ENCODE assay signal across 21 cellular contexts in the genomic region with DNA sequence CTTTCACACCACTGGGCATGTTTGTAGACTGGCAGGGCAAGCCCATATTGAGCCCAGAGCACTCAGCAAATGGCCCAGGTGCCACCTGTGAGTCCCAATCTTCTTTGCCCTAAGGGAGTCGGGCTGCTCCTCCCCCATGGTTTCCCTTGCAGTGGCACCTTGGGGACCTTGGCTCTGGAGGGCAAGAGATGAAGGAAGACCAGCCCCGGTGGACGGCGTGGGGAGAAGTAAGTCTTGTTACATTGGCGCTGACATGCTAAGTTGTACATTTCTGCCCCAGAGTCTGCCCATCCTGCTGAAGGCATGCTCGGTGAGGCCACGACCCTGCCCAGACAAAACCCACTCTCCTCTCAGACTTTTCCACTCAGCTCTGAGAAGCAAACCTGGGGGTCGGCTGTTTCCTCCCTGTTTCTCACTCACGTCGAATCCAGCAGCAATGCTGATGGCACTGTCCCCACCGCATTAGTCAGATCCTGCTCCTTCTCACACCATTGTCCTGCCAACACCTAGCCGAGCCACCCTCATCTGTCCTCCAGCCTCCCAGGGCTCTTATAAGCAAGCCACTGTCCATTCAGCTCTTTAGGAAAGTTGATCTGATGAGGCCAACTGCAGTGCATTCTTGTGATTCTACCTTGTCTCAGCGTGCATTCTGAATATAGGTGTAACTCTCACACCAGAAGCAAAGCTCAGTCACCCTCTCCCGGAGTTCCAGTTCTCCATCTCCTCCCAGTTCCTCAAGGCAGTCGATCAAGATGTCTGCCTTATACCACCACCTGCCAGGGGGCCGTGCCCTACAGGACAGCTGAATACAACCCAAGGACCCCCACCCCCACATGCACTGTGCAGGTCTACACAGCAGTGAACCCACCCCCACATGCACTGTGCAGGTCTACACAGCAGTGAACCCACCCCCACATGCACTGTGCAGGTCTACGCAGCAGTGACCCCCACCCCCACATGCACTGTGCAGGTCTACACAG.
A peak's percentile ranks its signal among the peaks of the same experiment; 100 is the strongest.
DNase-seq lines count a peak whose midpoint lies in the region; ATAC-seq, FAIRE-seq and TF ChIP-seq lines count a peak whose summit lies in the region.
"Had no signal": no experiment of that assay in that cellular context is flagged by ENCODE, and none has a peak within 500 bp of the region (broad histone marks: within the 10 kb centered on the region; RNA-seq: fewer than 3 reads in every experiment).

No MANE protein-coding gene starts in this region.

- no peaks in the 10 kb centered on the region for H3K9me3 Mint-ChIP-seq in stimulated activated naive CD8-positive, alpha-beta T cell treated with anti-CD3 and anti-CD28 coated beads, Interleukin-15, amount 100 ng/mL, for 72 hours

- peaks cover 8% of the 10 kb centered on the region for H3K27me3 Mint-ChIP-seq in stimulated activated naive CD8-positive, alpha-beta T cell treated with anti-CD3 and anti-CD28 coated beads, Interleukin-15, amount 100 ng/mL, for 72 hours

- no peak for DNase-seq in stimulated activated naive CD8-positive, alpha-beta T cell treated with anti-CD3 and anti-CD28 coated beads, Interleukin-15, amount 100 ng/mL, for 72 hours
- no peak for DNase-seq in stimulated activated naive CD8-positive, alpha-beta T cell treated with anti-CD3 and anti-CD28 coated beads, Interleukin-15, Interleukin-2, amounts not matched to agents 100 U/mL and 50 U/mL, for 24 hours
- peak; percentile 27 for DNase-seq in left lobe of liver (ENCODE audit: low spot score)
- DNase-seq in stomach = peak; percentile 17
- no peak for DNase-seq in urothelium cell line (ENCODE audit: low spot score)
- no peak for DNase-seq in kidney
- DNase-seq in MM.1S = no peak
- DNase-seq: CD8-positive, alpha-beta T cell; COR-L47; DND-41; GDM1; HCEC 1CT; HFFc6; IMR-90 had no signal

- no peaks in the 10 kb centered on the region for H4K20me1 ChIP-seq in MM.1S (ENCODE audit: insufficient read depth, low read length)

- H3K4me3 ChIP-seq in stomach (no peak overlapping the region), kidney (ENCODE audit: low read length in 2 of 2) (no peak overlapping the region), MM.1S (ENCODE audit: low read length) (no peak overlapping the region)

- H3K4me2 ChIP-seq in MM.1S (ENCODE audit: low read depth, low read length) = no peak overlapping the region

- 88 to 92% (median 89%) methylated on average over 16 to 17 of the region's 17 CpGs for WGBS in stomach, 5 donors

- H2AFZ ChIP-seq in MM.1S (ENCODE audit: low read length) = no peak overlapping the region

- no peaks in the 10 kb centered on the region for H3K36me3 ChIP-seq in stomach
- H3K36me3 ChIP-seq in kidney (ENCODE audit: control insufficient read depth in 1 of 2, insufficient read depth in 2 of 2, low read length in 2 of 2) = no peaks in the 10 kb centered on the region
- no peaks in the 10 kb centered on the region for H3K36me3 ChIP-seq in MM.1S (replicated peaks; ENCODE audit: insufficient read depth, low read length)

- H3K4me1 Mint-ChIP-seq in stimulated activated naive CD8-positive, alpha-beta T cell treated with anti-CD3 and anti-CD28 coated beads, Interleukin-15, amount 100 ng/mL, for 72 hours = no peaks in the 10 kb centered on the region
- H3K4me1 Mint-ChIP-seq: CD14-positive monocyte had no signal

- no peak overlapping the region for H3K4me3 Mint-ChIP-seq in stimulated activated naive CD8-positive, alpha-beta T cell treated with anti-CD3 and anti-CD28 coated beads, Interleukin-15, amount 100 ng/mL, for 72 hours
- H3K4me3 Mint-ChIP-seq: CD14-positive monocyte; CD8-positive, alpha-beta T cell; HFFc6 had no signal

- H3K27me3 ChIP-seq in stomach = peaks cover 0 to 16% (median 0%) of the 10 kb centered on the region in 3 donors
- H3K27me3 ChIP-seq in MM.1S (replicated peaks; ENCODE audit: insufficient read depth, low read length) = no peaks in the 10 kb centered on the region

- ATAC-seq in stimulated activated naive CD8-positive, alpha-beta T cell treated with anti-CD3 and anti-CD28 coated beads, Interleukin-15, amount 100 ng/mL, for 72 hours = no peak
- no peak for ATAC-seq in stimulated activated naive CD8-positive, alpha-beta T cell treated with anti-CD3 and anti-CD28 coated beads, Interleukin-15, Interleukin-2, amounts not matched to agents 100 U/mL and 50 U/mL, for 24 hours
- ATAC-seq in left lobe of liver (no peak), HG03280 (IDR thresholded peaks at IDR 0.05; ENCODE audit: unreplicated experiment) (no peak)
- ATAC-seq: CD8-positive, alpha-beta T cell had no signal

- FAIRE-seq in urothelium cell line (lab: Jason Lieb, UNC) (peak; percentile 42), kidney (lab: Jason Lieb, UNC) (no peak)
- FAIRE-seq: A204.1, D721Med, GM12892, GM19239, H1 had no signal

- intact Hi-C loops in stomach (cut with DNase I; ENCODE audit: low total_unique reads) (loop anchor here (10.0 kb wide), 1 partner anchor 1975 kb away; no protein-coding TSS in a partner anchor), kidney (cut with DNase I) (no loop called here)

- H3K9me3 ChIP-seq in stomach (peaks cover 0 to under 1% (median under 1%) of the 10 kb centered on the region in 4 donors), kidney (ENCODE audit: control insufficient read depth in 1 of 2, low read length in 2 of 2) (no peaks in the 10 kb centered on the region), MM.1S (replicated peaks; ENCODE audit: insufficient read depth, low read length) (no peaks in the 10 kb centered on the region)

- no peak overlapping the region for H3K9ac ChIP-seq in kidney (ENCODE audit: low read length in 2 of 2)
- no peak overlapping the region for H3K9ac ChIP-seq in MM.1S (ENCODE audit: low read length)

- TF ChIP-seq POLR2A in stomach (IDR thresholded peaks at IDR 0.05) = no peak

- H3K27ac Mint-ChIP-seq in stimulated activated naive CD8-positive, alpha-beta T cell treated with anti-CD3 and anti-CD28 coated beads, Interleukin-15, amount 100 ng/mL, for 72 hours = peak overlapping the region; percentile 17 to 89
- H3K27ac Mint-ChIP-seq: CD8-positive, alpha-beta T cell; HFFc6 had no signal

- no peaks in the 10 kb centered on the region for H3F3A ChIP-seq in MM.1S (ENCODE audit: insufficient read depth, low read length)

- TF ChIP-seq EP300 in stomach (IDR thresholded peaks at IDR 0.05) = no peak

- H3K27ac ChIP-seq in stomach (no peak overlapping the region), kidney (ENCODE audit: low read depth in 2 of 2, low read length in 2 of 2) (no peak overlapping the region), MM.1S (ENCODE audit: low read length) (no peak overlapping the region)

- no peak for TF ChIP-seq CTCF in stomach (IDR thresholded peaks at IDR 0.05)
- TF ChIP-seq CTCF in kidney (IDR thresholded peaks at IDR 0.05; ENCODE audit: borderline replicate concordance, extremely low read depth, insufficient read depth) = no peak
- no peak for TF ChIP-seq CTCF in MM.1S (IDR thresholded peaks at IDR 0.05; ENCODE audit: low read length)

- no peaks in the 10 kb centered on the region for H3K4me1 ChIP-seq in stomach
- H3K4me1 ChIP-seq in kidney (ENCODE audit: control insufficient read depth in 1 of 2, insufficient read depth in 1 of 2, low read depth in 1 of 2, low read length in 2 of 2) = no peaks in the 10 kb centered on the region
- H3K4me1 ChIP-seq in MM.1S (ENCODE audit: low read length) = no peaks in the 10 kb centered on the region

- H3K79me2 ChIP-seq in MM.1S (ENCODE audit: low read length) = no peaks in the 10 kb centered on the region

- no peaks in the 10 kb centered on the region for H3K9me2 ChIP-seq in MM.1S (replicated peaks; ENCODE audit: insufficient read depth, low read length)

Comparison
In these comparisons a context has a peak if more than half of its experiments do, and no peak if none do; other contexts are left out.
1. DNase-seq: peak in left lobe of liver (single experiment) and stomach (single experiment); none in stimulated activated naive CD8-positive, alpha-beta T cell treated with anti-CD3 and anti-CD28 coated beads, Interleukin-15, amount 100 ng/mL, for 72 hours (0 of 2), stimulated activated naive CD8-positive, alpha-beta T cell treated with anti-CD3 and anti-CD28 coated beads, Interleukin-15, Interleukin-2, amounts not matched to agents 100 U/mL and 50 U/mL, for 24 hours (single experiment), urothelium cell line (single experiment), kidney (single experiment) and MM.1S (single experiment).